In the genomic region with DNA sequence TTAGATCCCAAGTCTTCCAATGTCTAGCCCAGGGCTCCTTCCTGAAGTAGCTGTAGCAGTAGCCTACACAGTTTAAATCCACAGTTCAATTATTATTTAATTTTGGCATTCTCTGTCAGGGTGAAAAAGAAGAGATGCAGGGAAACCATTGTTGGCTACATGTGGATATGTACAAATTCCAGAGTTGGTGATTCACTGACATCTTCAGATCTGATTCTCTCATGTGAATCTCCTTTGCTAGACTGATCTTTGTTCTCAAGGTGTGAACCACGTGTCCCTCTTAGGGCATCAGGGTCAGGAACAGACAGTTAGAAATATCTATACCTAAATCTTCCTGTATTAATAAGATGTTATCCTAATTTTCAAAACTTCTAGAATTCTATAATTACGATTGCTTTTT, we compare ENCODE assay signal across 28 cellular contexts. TPM values are rescaled to one million over a fixed set of nuclear protein-coding genes. Genes with fewer than 3 reads are reported as not detected.
"Had no signal": no experiment of that assay in that cellular context is flagged by ENCODE, and none has a peak within 500 bp of the region (broad histone marks: within the 10 kb centered on the region; RNA-seq: fewer than 3 reads in every experiment).

No MANE protein-coding gene starts in this region.

- ATAC-seq: activated T-cell treated with anti-CD3 and anti-CD28 coated beads, Interleukin-2, amount 50 U/mL, for 72 hours; body of pancreas; effector memory CD8-positive, alpha-beta T cell; gastroesophageal sphincter had no signal

- DNase-seq: activated CD4-positive, alpha-beta memory T cell treated with anti-CD3 and anti-CD28 coated beads, Interleukin-2, amount 10 ng/mL, durations not matched to agents 7 days and 5 days; activated CD4-positive, alpha-beta T cell treated with anti-CD3 and anti-CD28 coated beads for 1 hour; activated CD4-positive, alpha-beta T cell treated with anti-CD3 and anti-CD28 coated beads for 4 hours; activated CD4-positive, alpha-beta T cell treated with anti-CD3 and anti-CD28 coated beads, Interleukin-2, amount 10 ng/mL, durations not matched to agents 7 days and 5 days; activated CD4-positive, alpha-beta T cell treated with anti-CD3 and anti-CD28 coated beads, Interleukin-2, amount 50 U/mL, for 4 hours; activated CD8-positive, alpha-beta memory T cell treated with anti-CD3 and anti-CD28 coated beads, Interleukin-2, amount 50 U/mL, for 48 hours; activated gamma-delta T cell treated with Interleukin-2 at 50 U/mL for 16 hours; activated naive CD4-positive, alpha-beta T cell treated with anti-CD3 and anti-CD28 coated beads, Interleukin-2, amount 50 U/mL, for 16 hours; activated naive CD4-positive, alpha-beta T cell treated with Interleukin-2 at 50 U/mL for 16 hours; activated T-cell treated with anti-CD3 and anti-CD28 coated beads for 4 hours; activated T-cell treated with anti-CD3 and anti-CD28 coated beads, Interleukin-2, amount 50 U/mL, for 24 hours; activated T-cell treated with anti-CD3 and anti-CD28 coated beads, Interleukin-2, amount 50 U/mL, for 72 hours; amniotic stem cell; anterior cingulate cortex; body of pancreas; caudate nucleus; cortex of kidney; dermis blood vessel endothelial cell; effector CD4-positive, alpha-beta T cell; effector memory CD8-positive, alpha-beta T cell; erythroblast; foreskin melanocyte; head of caudate nucleus; T-helper 2 cell had no signal

- FAIRE-seq: colon had no signal

RNA-seq across cellular contexts. Expression of gene ADCYAP1, which starts 36.7 kb away (rescaled TPM):
- total RNA-seq: activated CD4-positive, alpha-beta memory T cell treated with anti-CD3 and anti-CD28 coated beads, Interleukin-2, amount 10 ng/mL, durations not matched to agents 7 days and 5 days; activated CD4-positive, alpha-beta T cell treated with anti-CD3 and anti-CD28 coated beads, Interleukin-2, amount 10 ng/mL, durations not matched to agents 7 days and 5 days; activated T-cell treated with anti-CD3 and anti-CD28 coated beads, Interleukin-2, amount 50 U/mL, for 72 hours; chondrocyte; dermis blood vessel endothelial cell; T-helper 1 cell treated with Interleukin-12 subunit alpha and Interleukin-12 subunit beta and Interleukin-4 antibody, amounts not matched to agents 30 ng/mL and 1 ng/mL, for 36 hours had no signal
